In the genomic region with DNA sequence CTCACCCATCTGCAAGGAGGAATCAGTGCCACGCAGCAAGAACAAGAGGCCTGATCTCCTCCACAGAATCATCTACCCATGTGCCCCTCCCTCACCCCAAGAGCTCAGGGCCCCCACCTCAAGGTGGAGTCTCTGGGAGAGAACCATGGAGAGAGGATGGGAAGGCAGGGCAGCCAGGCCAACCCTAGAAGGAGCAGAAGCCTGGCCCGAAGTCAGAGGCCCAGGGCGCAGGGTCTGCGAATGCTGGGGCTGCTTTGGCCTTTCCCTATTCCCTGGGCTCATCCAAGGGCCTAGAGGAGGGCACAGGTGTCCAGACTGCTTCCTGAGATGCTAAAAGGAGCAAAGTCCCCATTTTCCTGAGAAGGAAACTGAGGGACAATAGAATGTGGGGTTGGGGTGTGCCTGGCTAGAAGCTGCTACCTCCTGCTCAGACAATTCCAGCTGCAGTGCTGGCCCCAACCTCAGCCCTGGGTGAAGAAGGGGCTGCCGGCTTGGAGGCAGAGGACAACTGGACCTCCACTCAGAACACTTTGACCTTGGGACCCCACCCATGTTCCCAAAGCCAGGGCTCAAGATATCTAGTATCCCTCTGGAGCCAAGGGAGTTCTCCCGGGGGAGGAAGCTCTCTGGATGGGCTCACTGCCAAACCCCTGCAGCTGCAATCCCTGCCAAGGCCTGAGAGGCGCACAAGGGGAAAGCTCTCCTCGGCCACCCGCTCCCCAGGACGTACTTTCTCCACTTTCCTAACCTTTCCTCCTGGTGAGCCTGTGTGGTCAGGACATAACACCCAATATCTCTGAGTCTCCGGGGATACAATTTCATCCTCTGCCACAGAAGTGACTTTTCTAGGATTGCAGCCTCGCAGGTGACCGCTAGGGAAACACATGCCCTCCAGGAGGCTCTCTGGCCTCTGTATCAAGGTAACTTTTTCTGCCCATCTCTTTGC, we compare ENCODE assay signal across 9 cellular contexts. TPM values are rescaled to one million over a fixed set of nuclear protein-coding genes. Genes with fewer than 3 reads are reported as not detected.
DNase-seq lines count a peak whose midpoint lies in the region; ATAC-seq and TF ChIP-seq lines count a peak whose summit lies in the region.
"Had no signal": no experiment of that assay in that cellular context is flagged by ENCODE, and none has a peak within 500 bp of the region (broad histone marks: within the 10 kb centered on the region; RNA-seq: fewer than 3 reads in every experiment).

No MANE protein-coding gene starts in this region.

- no peak overlapping the region for H3K4me2 ChIP-seq in mammary epithelial cell (ENCODE audit: insufficient read depth, low read depth, low read length)

- no peak overlapping the region for H3K9ac ChIP-seq in mammary epithelial cell (ENCODE audit: insufficient read depth, low read length)

- no peaks in the 10 kb centered on the region for H3K36me3 ChIP-seq in mammary epithelial cell (ENCODE audit: insufficient read depth, low read length)
- H3K36me3 ChIP-seq in tibial nerve: no peaks in the 10 kb centered on the region

- no peaks in the 10 kb centered on the region for H3K9me3 ChIP-seq in mammary epithelial cell (replicated peaks; ENCODE audit: insufficient read depth, low read length)
- no peaks in the 10 kb centered on the region for H3K9me3 ChIP-seq in tibial nerve
- H3K9me3 ChIP-seq: Caco-2 had no signal

- no peak for TF ChIP-seq EP300 in tibial nerve (IDR thresholded peaks at IDR 0.05)

- no peak for TF ChIP-seq POLR2A in tibial nerve (IDR thresholded peaks at IDR 0.05)

- in situ Hi-C loops in mammary epithelial cell (cut with MboI; ENCODE audit: low sequenced_read_pairs in 2 of 2): no loop called here

- H3K27me3 ChIP-seq in mammary epithelial cell (ENCODE audit: insufficient read depth, low read length): no peaks in the 10 kb centered on the region
- H3K27me3 ChIP-seq in tibial nerve: peaks cover 0 to 19% of the 10 kb centered on the region in 2 donors

- TF ChIP-seq CTCF in mammary epithelial cell (conservative IDR thresholded peaks at IDR 0.05 in 1 of 2, IDR thresholded peaks at IDR 0.05 in 1 of 2; ENCODE audit: extremely low read depth in 1 of 2, insufficient read depth in 1 of 2, low read depth in 1 of 2, low read length in 2 of 2) (peak; percentile 65 to 68), tibial nerve (IDR thresholded peaks at IDR 0.05) (peak; percentile 32 to 77 (median 72))

- peak; percentile 58 for ATAC-seq in left colon

- H3K27ac ChIP-seq in mammary epithelial cell (ENCODE audit: insufficient read depth, low read depth, low read length): no peak overlapping the region
- H3K27ac ChIP-seq in tibial nerve: no peak overlapping the region

- DNase-seq in NCI-H748 (lab: John Stamatoyannopoulos, UW; ENCODE audit: unreplicated experiment) (peak; percentile 34), NCI-H748 treated with DMSO at 0.1 percent for 48 hours (lab: John Stamatoyannopoulos, UW) (no peak), NCI-H2227 (lab: John Stamatoyannopoulos, UW; ENCODE audit: unreplicated experiment) (peak; percentile 66), mammary epithelial cell (peak; percentile 53), left colon (peak; percentile 83 to 87), tibial nerve (ENCODE audit: low spot score in 2 of 2) (peak; percentile 22 to 52), NCI-H1048 (lab: John Stamatoyannopoulos, UW) (no peak)
- no peak for DNase-seq in effector CD8-positive, alpha-beta T cell (lab: John Stamatoyannopoulos, UW)

- dilution Hi-C loops in mammary epithelial cell (cut with HindIII; ENCODE audit: low sequenced_read_pairs): no loop called here

- 55% methylated on average over 13 of the region's 13 CpGs for WGBS in mammary epithelial cell (ENCODE audit: low coverage, missing lambda C conversion rate)
- WGBS in tibial nerve, 2 donors: 52 to 61% methylated on average over 12 to 13 of the region's 13 CpGs

- CTCF ChIA-PET in mammary epithelial cell (lab: Charles Lee; ENCODE audit: low non-redundant PET): interaction anchor here (0.6 kb wide), 1 partner anchor 159 kb away, joined by 7 read pairs; no protein-coding TSS in a partner anchor

- peaks cover 7% of the 10 kb centered on the region for H3K79me2 ChIP-seq in mammary epithelial cell (ENCODE audit: insufficient read depth, low read length)

- H3K4me3 ChIP-seq in mammary epithelial cell (replicated peaks in 1 of 3; ENCODE audit: insufficient read depth in 1 of 3, low read depth in 2 of 3, low read length in 3 of 3) (no peak overlapping the region), tibial nerve (no peak overlapping the region)

- H3K4me1 ChIP-seq in mammary epithelial cell (ENCODE audit: insufficient read depth, low read length) (peaks cover 38% of the 10 kb centered on the region), tibial nerve (peaks cover 0 to 41% (median 25%) of the 10 kb centered on the region in 4 donors)
- H3K4me1 ChIP-seq: Caco-2 had no signal

- BruUV-seq in mammary epithelial cell (replicated peaks; lab: Mats Ljungman, UMichigan): no TSS peak

- intact Hi-C loops in mammary epithelial cell (cut with micrococcal nuclease): no loop called here
- intact Hi-C loops in left colon (cut with DNase I, micrococcal nuclease): no loop called here

- H4K20me1 ChIP-seq in mammary epithelial cell (ENCODE audit: insufficient read depth, low read length): no peaks in the 10 kb centered on the region

- no peak overlapping the region for H2AFZ ChIP-seq in mammary epithelial cell (ENCODE audit: low read depth, low read length)

RNA-seq across cellular contexts. Expression of a gene that starts 16.6 kb away (rescaled TPM):
- 1 to 10 TPM; 3.2 to 5.2 TPM for total RNA-seq in mammary epithelial cell
- 4.6 TPM for polyA plus RNA-seq in mammary epithelial cell
- polyA minus RNA-seq in mammary epithelial cell: 2.8 TPM
- 1 to 10 TPM in 1 of 2 donors, not detected in 1; 1.1 TPM for total RNA-seq in left colon
- total RNA-seq in tibial nerve: not detected
- total RNA-seq: Caco-2 had no signal

RNA-seq across cellular contexts. Expression of a gene that starts 17.4 kb away (rescaled TPM):
- total RNA-seq in mammary epithelial cell (1 to 10 TPM; 1.6 to 2.5 TPM), left colon (under 1 TPM; 0.14 to 0.34 TPM), tibial nerve (under 1 TPM in 1 of 4 donors, not detected in 3; 0.44 TPM)
- polyA plus RNA-seq in mammary epithelial cell: 1.8 TPM
- 4.4 TPM for polyA minus RNA-seq in mammary epithelial cell

Comparison
In these comparisons a context has a peak if more than half of its experiments do, and no peak if none do; other contexts are left out.
1. DNase-seq: peak in NCI-H748 (single experiment), NCI-H2227 (single experiment), mammary epithelial cell (single experiment), left colon (2 of 2) and tibial nerve (2 of 2); none in NCI-H748 treated with DMSO at 0.1 percent for 48 hours (single experiment), effector CD8-positive, alpha-beta T cell (single experiment) and NCI-H1048 (single experiment).